ENCODE assay signal across 10 cellular contexts in genomic region chr6:170405311-170405975, GRCh38.
A peak's percentile ranks its signal among the peaks of the same experiment; 100 is the strongest.
DNase-seq lines count a peak whose midpoint lies in the region; ATAC-seq lines count a peak whose summit lies in the region.
"Had no signal": no experiment of that assay in that cellular context is flagged by ENCODE, and none has a peak within 500 bp of the region (broad histone marks: within the 10 kb centered on the region; RNA-seq: fewer than 3 reads in every experiment).

No MANE protein-coding gene starts in this region.

- DNase-seq in GM03348 (ENCODE audit: low spot score) (peak; percentile 92), RKO (ENCODE audit: low spot score) (peak; percentile 18), epithelial cell of prostate (ENCODE audit: low read depth, low spot score) (peak; percentile 91), non-pigmented ciliary epithelial cell (ENCODE audit: low read depth) (peak; percentile 100), sciatic nerve (ENCODE audit: low spot score) (no peak)
- DNase-seq: left ventricle myocardium superior, T-helper 1 cell had no signal

- H3K27ac ChIP-seq in epithelial cell of prostate: peak overlapping the region; percentile 96

- intact Hi-C loops in sciatic nerve (cut with DNase I): no loop called here

- ATAC-seq in HG03342 (IDR thresholded peaks at IDR 0.05; ENCODE audit: unreplicated experiment): no peak
- ATAC-seq in sciatic nerve: no peak
- no peak for ATAC-seq in GM18519 (IDR thresholded peaks at IDR 0.05; ENCODE audit: low FRiP score, unreplicated experiment)
- no peak for ATAC-seq in GM19328 (IDR thresholded peaks at IDR 0.05; ENCODE audit: unreplicated experiment)
- ATAC-seq: left ventricle myocardium superior had no signal
